9 cellular contexts compared by ENCODE assay signal in the genomic region with DNA sequence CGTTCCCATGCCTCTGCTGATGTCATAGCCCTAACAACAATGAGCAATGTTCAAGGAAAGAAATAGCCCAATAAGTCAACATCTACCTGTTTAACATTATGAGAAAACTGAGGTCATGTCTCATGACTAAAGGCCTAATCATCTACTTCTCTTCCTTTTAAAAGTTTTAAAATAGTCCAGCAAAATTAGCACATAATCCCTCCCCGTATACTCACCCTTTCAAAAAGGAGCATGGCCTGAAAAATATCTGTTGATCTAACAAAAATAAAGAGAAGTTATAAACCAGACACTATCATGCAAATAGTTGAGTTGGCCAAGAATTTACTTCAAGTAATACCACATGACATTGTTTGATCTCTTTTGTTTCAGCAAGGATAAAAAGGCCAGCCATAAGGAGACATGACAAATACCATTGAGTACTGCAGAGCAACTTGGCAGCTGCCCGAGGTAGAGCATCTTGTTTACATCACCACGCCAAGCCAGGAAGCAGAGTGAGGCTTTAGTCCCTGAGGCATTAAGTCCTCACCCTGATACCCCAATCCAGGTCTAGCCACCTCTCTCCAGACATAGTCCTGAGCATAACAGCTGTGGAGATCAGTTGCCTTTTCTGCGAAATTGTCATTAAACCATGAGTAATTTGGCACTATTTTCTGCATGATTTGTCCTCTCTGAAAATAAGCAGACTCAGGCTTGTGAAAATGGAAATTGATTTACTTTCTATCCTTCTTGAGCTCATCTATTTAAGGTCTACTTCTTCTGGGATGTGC.
DNase-seq lines count a peak whose midpoint lies in the region; ATAC-seq, FAIRE-seq and TF ChIP-seq lines count a peak whose summit lies in the region.
"Had no signal": no experiment of that assay in that cellular context is flagged by ENCODE, and none has a peak within 500 bp of the region (broad histone marks: within the 10 kb centered on the region; RNA-seq: fewer than 3 reads in every experiment).

No MANE protein-coding gene starts in this region.

- no peaks in the 10 kb centered on the region for H3K9me3 ChIP-seq in pancreas
- H3K9me3 ChIP-seq: upper lobe of left lung had no signal

- H3K27ac ChIP-seq in epithelial cell of prostate, result peak overlapping the region; percentile 97
- H3K27ac ChIP-seq in pancreas, result peak overlapping the region in 1 of 4 donors; percentile 2

- H3K4me1 ChIP-seq in pancreas, result no peaks in the 10 kb centered on the region
- H3K4me1 ChIP-seq: upper lobe of left lung had no signal

- H3K4me3 ChIP-seq in pancreas, result no peak overlapping the region
- H3K4me3 ChIP-seq: upper lobe of left lung had no signal

- no peaks in the 10 kb centered on the region for H3K36me3 ChIP-seq in pancreas
- H3K36me3 ChIP-seq: upper lobe of left lung had no signal

- peak; percentile 33 for DNase-seq in DMS153 (lab: John Stamatoyannopoulos, UW)
- DNase-seq in NCI-H446 (lab: John Stamatoyannopoulos, UW), result peak; percentile 73 to 76
- peak; percentile 93 for DNase-seq in epithelial cell of prostate (ENCODE audit: low read depth, low spot score)
- peak in 3 of 6 donors; percentile 5 to 15 (median 12) for DNase-seq in pancreas
- no peak for DNase-seq in Kasumi-1 (lab: John Stamatoyannopoulos, UW)
- no peak for DNase-seq in SIG-M5 (lab: John Stamatoyannopoulos, UW)
- no peak for DNase-seq in central memory CD4-positive, alpha-beta T cell
- DNase-seq in HuH-7.5 (ENCODE audit: low spot score), result no peak
- DNase-seq: upper lobe of left lung had no signal

- 76 to 77% methylated on average over 5 of the region's 5 CpGs for WGBS in pancreas, 2 donors

- peak; percentile 92 for FAIRE-seq in pancreas (lab: Jason Lieb, UNC)

- H3K27me3 ChIP-seq in pancreas, result no peaks in the 10 kb centered on the region
- H3K27me3 ChIP-seq: upper lobe of left lung had no signal

- no peak for TF ChIP-seq CTCF in pancreas (IDR thresholded peaks at IDR 0.05)

- intact Hi-C loops in pancreas (cut with DNase I), result no loop called here

- ATAC-seq in pancreas, result peak in 3 of 4 donors; percentile 60 to 71 (median 70)

Comparison
In these comparisons a context has a peak if more than half of its experiments do, and no peak if none do; other contexts are left out.
1. DNase-seq: peak in DMS153 (single experiment), NCI-H446 (2 of 2) and epithelial cell of prostate (single experiment); none in Kasumi-1 (0 of 2), SIG-M5 (single experiment), central memory CD4-positive, alpha-beta T cell (single experiment) and HuH-7.5 (single experiment).